ENCODE assay signal across 26 cellular contexts in genomic region chr17:15780188-15780587, GRCh38. TPM values are rescaled to one million over a fixed set of nuclear protein-coding genes. Genes with fewer than 3 reads are reported as not detected.
DNase-seq lines count a peak whose midpoint lies in the region; ATAC-seq and FAIRE-seq lines count a peak whose summit lies in the region.
"Had no signal": no experiment of that assay in that cellular context is flagged by ENCODE, and none has a peak within 500 bp of the region (broad histone marks: within the 10 kb centered on the region; RNA-seq: fewer than 3 reads in every experiment).

No MANE protein-coding gene starts in this region.

- DNase-seq in LHCN-M2 (ENCODE audit: low read depth) (peak; percentile 19), frontal cortex (ENCODE audit: low spot score in 2 of 2) (no peak), glomerular visceral epithelial cell (ENCODE audit: extremely low spot score) (no peak)
- DNase-seq: 8988T; ACHN; BE2C; C1 segment of cervical spinal cord; CD4-positive, alpha-beta memory T cell; CD4-positive, CD25-positive, alpha-beta regulatory T cell; CD8-positive, alpha-beta memory T cell; COR-L47; DMS 273 treated with DMSO at 0.1 percent for 48 hours; DMS153; DMS53; DMS79; DND-41; EL; GDM1 had no signal

- ATAC-seq in HG02885 (IDR thresholded peaks at IDR 0.05; ENCODE audit: poor library complexity, unreplicated experiment) = no peak
- no peak for ATAC-seq in GM19455 (IDR thresholded peaks at IDR 0.05; ENCODE audit: unreplicated experiment)
- ATAC-seq: GM12878 had no signal

- peak; percentile 45 for FAIRE-seq in frontal cortex (lab: Jason Lieb, UNC)
- FAIRE-seq: A204.1, GM12878, GM12892, GM18507 had no signal

RNA-seq across cellular contexts. Expression of gene TBC1D26, which starts 48.1 kb away (rescaled TPM):
- total RNA-seq in LHCN-M2 (2014; rRNA removed) = not detected in 2 replicates
- not detected for polyA plus RNA-seq in LHCN-M2 (2012)
- 3.3 TPM for total RNA-seq in frontal cortex
- total RNA-seq: Daoy, GM12878 had no signal
- polyA plus RNA-seq: CD14-positive monocyte; CD4-positive, alpha-beta memory T cell; CD4-positive, CD25-positive, alpha-beta regulatory T cell had no signal
